13 cellular contexts compared by ENCODE assay signal in genomic region chr9:94909250-94909894, GRCh38.
DNase-seq lines count a peak whose midpoint lies in the region; ATAC-seq and TF ChIP-seq lines count a peak whose summit lies in the region.
"Had no signal": no experiment of that assay in that cellular context is flagged by ENCODE, and none has a peak within 500 bp of the region (broad histone marks: within the 10 kb centered on the region; RNA-seq: fewer than 3 reads in every experiment).

No MANE protein-coding gene starts in this region.

- H3K27ac ChIP-seq in heart left ventricle (peak overlapping the region in 7 of 12 donors; percentile 35 to 78 (median 71)), temporal lobe (ENCODE audit: low read depth, low read length) (peak overlapping the region; percentile 98)

- WGBS in heart left ventricle, 4 donors = 91 to 97% (median 96%) methylated on average over 12 of the region's 12 CpGs
- whole genome bisulfite sequencing in lower leg skin, 2 donors = 89 to 91% methylated on average over 12 of the region's 12 CpGs

- no peak overlapping the region for H3K4me3 Mint-ChIP-seq in activated T-cell treated with anti-CD3 and anti-CD28 coated beads, Interleukin-2, amount 50 U/mL, for 4 hours
- H3K4me3 Mint-ChIP-seq: activated naive CD8-positive, alpha-beta T cell treated with anti-CD3 and anti-CD28 coated beads, Interleukin-2, amount 10 ng/mL, durations not matched to agents 7 days and 5 days had no signal

- H3K4me1 Mint-ChIP-seq in activated T-cell treated with anti-CD3 and anti-CD28 coated beads, Interleukin-2, amount 50 U/mL, for 4 hours (ENCODE audit: low read depth) = no peaks in the 10 kb centered on the region
- H3K4me1 Mint-ChIP-seq: activated naive CD8-positive, alpha-beta T cell treated with anti-CD3 and anti-CD28 coated beads, Interleukin-2, amount 10 ng/mL, durations not matched to agents 7 days and 5 days had no signal

- no peaks in the 10 kb centered on the region for H3K9me3 Mint-ChIP-seq in activated T-cell treated with anti-CD3 and anti-CD28 coated beads, Interleukin-2, amount 50 U/mL, for 4 hours
- H3K9me3 Mint-ChIP-seq: activated naive CD8-positive, alpha-beta T cell treated with anti-CD3 and anti-CD28 coated beads, Interleukin-2, amount 10 ng/mL, durations not matched to agents 7 days and 5 days had no signal

- no peaks in the 10 kb centered on the region for H3K27me3 Mint-ChIP-seq in activated T-cell treated with anti-CD3 and anti-CD28 coated beads, Interleukin-2, amount 50 U/mL, for 4 hours (ENCODE audit: low read depth)
- H3K27me3 Mint-ChIP-seq: activated naive CD8-positive, alpha-beta T cell treated with anti-CD3 and anti-CD28 coated beads, Interleukin-2, amount 10 ng/mL, durations not matched to agents 7 days and 5 days; progenitor cell of endocrine pancreas had no signal

- H3K9me3 ChIP-seq in heart left ventricle = no peaks in the 10 kb centered on the region
- H3K9me3 ChIP-seq: vagina had no signal

- no peaks in the 10 kb centered on the region for H3K36me3 Mint-ChIP-seq in activated T-cell treated with anti-CD3 and anti-CD28 coated beads, Interleukin-2, amount 50 U/mL, for 4 hours (ENCODE audit: insufficient read depth)
- H3K36me3 Mint-ChIP-seq: activated naive CD8-positive, alpha-beta T cell treated with anti-CD3 and anti-CD28 coated beads, Interleukin-2, amount 10 ng/mL, durations not matched to agents 7 days and 5 days had no signal

- TF ChIP-seq POLR2A in heart left ventricle (IDR thresholded peaks at IDR 0.05) (no peak), lower leg skin (IDR thresholded peaks at IDR 0.05) (no peak)

- H3K4me1 ChIP-seq in heart left ventricle = peaks cover 0 to 37% (median 20%) of the 10 kb centered on the region in 12 donors

- no peak for ATAC-seq in heart left ventricle
- ATAC-seq in Right ventricle myocardium inferior = no peak
- ATAC-seq in activated T-cell treated with anti-CD3 and anti-CD28 coated beads, Interleukin-2, amount 50 U/mL, for 4 hours = peak; percentile 81 to 94

- no peaks in the 10 kb centered on the region for H3K27me3 ChIP-seq in heart left ventricle
- H3K27me3 ChIP-seq: vagina had no signal

- DNase-seq in heart left ventricle (no peak), Right ventricle myocardium inferior (ENCODE audit: missing footprints) (no peak), lower leg skin (ENCODE audit: low spot score in 2 of 2) (peak; percentile 4 to 43), occipital lobe (lab: John Stamatoyannopoulos, UW) (no peak), T-helper 9 cell (no peak), NCI-H187 (lab: John Stamatoyannopoulos, UW) (no peak)
- no peak for DNase-seq in activated T-cell treated with anti-CD3 and anti-CD28 coated beads, Interleukin-2, amount 50 U/mL, for 4 hours
- DNase-seq: activated naive CD8-positive, alpha-beta T cell treated with anti-CD3 and anti-CD28 coated beads, Interleukin-2, amount 10 ng/mL, durations not matched to agents 7 days and 5 days; GDM1; left ventricle myocardium superior had no signal

- no peaks in the 10 kb centered on the region for H3K36me3 ChIP-seq in heart left ventricle
- H3K36me3 ChIP-seq: vagina had no signal

- H3K4me3 ChIP-seq in heart left ventricle (no peak overlapping the region), lower leg skin (ENCODE audit: low read depth, poor library complexity, severe bottlenecking) (no peak overlapping the region)
- H3K4me3 ChIP-seq: vagina had no signal

- no peak for TF ChIP-seq CTCF in heart left ventricle (IDR thresholded peaks at IDR 0.05)
- TF ChIP-seq CTCF in lower leg skin (IDR thresholded peaks at IDR 0.05) = no peak

- intact Hi-C loops in heart left ventricle (cut with DNase I) = no loop called here
- intact Hi-C loops in Right ventricle myocardium inferior (cut with DNase I) = no loop called here
- intact Hi-C loops in lower leg skin (cut with DNase I; ENCODE audit: low total_unique reads) = no loop called here

Comparison
In these comparisons a context has a peak if more than half of its experiments do, and no peak if none do; other contexts are left out.
1. ATAC-seq: peak in activated T-cell treated with anti-CD3 and anti-CD28 coated beads, Interleukin-2, amount 50 U/mL, for 4 hours (2 of 2); none in heart left ventricle (0 of 4) and Right ventricle myocardium inferior (single experiment).
2. DNase-seq: peak in lower leg skin (2 of 2); none in heart left ventricle (0 of 5), Right ventricle myocardium inferior (single experiment), activated T-cell treated with anti-CD3 and anti-CD28 coated beads, Interleukin-2, amount 50 U/mL, for 4 hours (single experiment), occipital lobe (single experiment), T-helper 9 cell (single experiment) and NCI-H187 (0 of 2).